ENCODE assay signal across 23 cellular contexts in genomic region chr2:85729825-85730510, GRCh38. TPM values are rescaled to one million over a fixed set of nuclear protein-coding genes. Genes with fewer than 3 reads are reported as not detected.
"Had no signal": no experiment of that assay in that cellular context is flagged by ENCODE, and none has a peak within 500 bp of the region (broad histone marks: within the 10 kb centered on the region; RNA-seq: fewer than 3 reads in every experiment).

No MANE protein-coding gene starts in this region.

- H3K27ac ChIP-seq: adrenal gland, lower lobe of right lung, suprapubic skin, upper lobe of right lung, VCaP had no signal

- H3K4me3 ChIP-seq: adrenal gland, lower lobe of right lung, suprapubic skin, upper lobe of right lung had no signal

- H3K4me3 Mint-ChIP-seq: dendritic cell treated with granulocyte-macrophage colony-stimulating factor and Interleukin-4, amounts not matched to agents 40 ng/mL and 50 ng/mL, for 4 days; nephron; stimulated activated naive CD8-positive, alpha-beta T cell treated with anti-CD3 and anti-CD28 coated beads, Interleukin-15, Interleukin-2, amounts not matched to agents 100 ng/mL and 50 ng/mL, for 24 hours; T-helper 17 cell had no signal

- H3K36me3 Mint-ChIP-seq: activated naive CD4-positive, alpha-beta T cell treated with anti-CD3 and anti-CD28 coated beads, Interleukin-2, amount 50 U/mL, for 72 hours had no signal

- H3K9me3 Mint-ChIP-seq: activated naive CD4-positive, alpha-beta T cell treated with anti-CD3 and anti-CD28 coated beads, Interleukin-2, amount 50 U/mL, for 72 hours; dendritic cell treated with granulocyte-macrophage colony-stimulating factor and Interleukin-4, amounts not matched to agents 40 ng/mL and 50 ng/mL, for 4 days; nephron; stimulated activated naive CD8-positive, alpha-beta T cell treated with anti-CD3 and anti-CD28 coated beads, Interleukin-15, Interleukin-2, amounts not matched to agents 100 ng/mL and 50 ng/mL, for 24 hours had no signal

- H3K36me3 ChIP-seq: adrenal gland, esophagus squamous epithelium, lower lobe of right lung, suprapubic skin, upper lobe of right lung had no signal

- H3K9me3 ChIP-seq: adrenal gland, esophagus squamous epithelium, lower lobe of right lung, suprapubic skin, upper lobe of right lung had no signal

- H3K27me3 ChIP-seq: adrenal gland, suprapubic skin, upper lobe of right lung had no signal

- H3K27ac Mint-ChIP-seq: activated naive CD4-positive, alpha-beta T cell treated with anti-CD3 and anti-CD28 coated beads, Interleukin-2, amount 50 U/mL, for 72 hours; dendritic cell treated with granulocyte-macrophage colony-stimulating factor and Interleukin-4, amounts not matched to agents 40 ng/mL and 50 ng/mL, for 4 days; stimulated activated naive CD8-positive, alpha-beta T cell treated with anti-CD3 and anti-CD28 coated beads, Interleukin-15, Interleukin-2, amounts not matched to agents 100 ng/mL and 50 ng/mL, for 24 hours had no signal

- DNase-seq: activated CD4-positive, alpha-beta T cell treated with anti-CD3 and anti-CD28 coated beads for 1 hour; activated CD8-positive, alpha-beta memory T cell treated with anti-CD3 and anti-CD28 coated beads for 24 hours; activated CD8-positive, alpha-beta memory T cell treated with anti-CD3 and anti-CD28 coated beads, Interleukin-2, amount 50 U/mL, for 48 hours; activated effector memory CD4-positive, alpha-beta T cell treated with anti-CD3 and anti-CD28 coated beads, Interleukin-2, amount 50 U/mL, for 16 hours; activated T-cell treated with anti-CD3 and anti-CD28 coated beads, Interleukin-2, amount 50 U/mL, for 48 hours; adrenal gland; effector CD8-positive, alpha-beta T cell; esophagus squamous epithelium; lower lobe of right lung; midbrain; occipital lobe; retina; T-helper 17 cell; upper lobe of right lung had no signal

- ATAC-seq: T-helper 17 cell had no signal

- H3K27me3 Mint-ChIP-seq: stimulated activated naive CD8-positive, alpha-beta T cell treated with anti-CD3 and anti-CD28 coated beads, Interleukin-15, Interleukin-2, amounts not matched to agents 100 ng/mL and 50 ng/mL, for 24 hours had no signal

RNA-seq across cellular contexts. Expression of gene ATOH8, which starts 23.8 kb away (rescaled TPM):
- total RNA-seq: activated naive CD4-positive, alpha-beta T cell treated with anti-CD3 and anti-CD28 coated beads, Interleukin-2, amount 50 U/mL, for 72 hours; T-helper 17 cell had no signal

RNA-seq across cellular contexts. Expression of gene GNLY, which starts 35.8 kb away (rescaled TPM):
- total RNA-seq: astrocyte, chondrocyte, glomerular endothelial cell, occipital lobe had no signal
